In the genomic region with DNA sequence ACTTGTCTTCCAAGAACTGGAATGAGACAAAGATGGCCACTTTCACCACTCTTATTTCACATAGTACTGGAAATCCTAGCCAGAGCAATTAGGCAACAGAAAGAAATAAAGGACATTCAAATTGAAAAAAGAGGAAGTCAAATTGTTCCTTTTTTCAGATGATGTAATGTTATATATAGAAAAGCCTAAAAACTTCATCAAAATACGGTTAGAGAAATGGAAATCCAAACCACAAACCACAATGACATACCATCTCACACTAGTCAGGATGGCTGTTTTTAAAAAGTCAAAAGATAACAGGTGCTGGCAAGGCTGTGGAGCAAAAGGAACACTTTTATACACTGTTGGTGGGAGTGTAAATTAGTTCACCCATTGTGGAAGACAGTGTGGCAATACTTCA, we compare ENCODE assay signal across 1 cellular context.
TF ChIP-seq lines count a peak whose summit lies in the region.

No MANE protein-coding gene starts in this region.

TF ChIP-seq in GM12878, 131 proteins besides CTCF, POLR2A, EP300 and RAD21 (continued from another document):
- TF ChIP-seq NBN (IDR thresholded peaks at IDR 0.05) (peak; percentile 82), ATF7 (IDR thresholded peaks at IDR 0.05; ENCODE audit: low read depth) (peak; percentile 99), SUPT20H (IDR thresholded peaks at IDR 0.05; ENCODE audit: borderline replicate concordance, control insufficient read depth, low read depth, low read length) (no peak), ASH2L (IDR thresholded peaks at IDR 0.05; ENCODE audit: borderline replicate concordance, low read depth) (no peak), SIN3A (IDR thresholded peaks at IDR 0.05; ENCODE audit: low read depth, low read length) (no peak), MTA3 (IDR thresholded peaks at IDR 0.05; ENCODE audit: borderline replicate concordance, low read length) (peak; percentile 53; the same call in 1 of the 2 replicates), ZNF24 (IDR thresholded peaks at IDR 0.05) (peak; percentile 55; the same call in 1 of the 2 replicates)
- TF ChIP-seq, protein P1, sequence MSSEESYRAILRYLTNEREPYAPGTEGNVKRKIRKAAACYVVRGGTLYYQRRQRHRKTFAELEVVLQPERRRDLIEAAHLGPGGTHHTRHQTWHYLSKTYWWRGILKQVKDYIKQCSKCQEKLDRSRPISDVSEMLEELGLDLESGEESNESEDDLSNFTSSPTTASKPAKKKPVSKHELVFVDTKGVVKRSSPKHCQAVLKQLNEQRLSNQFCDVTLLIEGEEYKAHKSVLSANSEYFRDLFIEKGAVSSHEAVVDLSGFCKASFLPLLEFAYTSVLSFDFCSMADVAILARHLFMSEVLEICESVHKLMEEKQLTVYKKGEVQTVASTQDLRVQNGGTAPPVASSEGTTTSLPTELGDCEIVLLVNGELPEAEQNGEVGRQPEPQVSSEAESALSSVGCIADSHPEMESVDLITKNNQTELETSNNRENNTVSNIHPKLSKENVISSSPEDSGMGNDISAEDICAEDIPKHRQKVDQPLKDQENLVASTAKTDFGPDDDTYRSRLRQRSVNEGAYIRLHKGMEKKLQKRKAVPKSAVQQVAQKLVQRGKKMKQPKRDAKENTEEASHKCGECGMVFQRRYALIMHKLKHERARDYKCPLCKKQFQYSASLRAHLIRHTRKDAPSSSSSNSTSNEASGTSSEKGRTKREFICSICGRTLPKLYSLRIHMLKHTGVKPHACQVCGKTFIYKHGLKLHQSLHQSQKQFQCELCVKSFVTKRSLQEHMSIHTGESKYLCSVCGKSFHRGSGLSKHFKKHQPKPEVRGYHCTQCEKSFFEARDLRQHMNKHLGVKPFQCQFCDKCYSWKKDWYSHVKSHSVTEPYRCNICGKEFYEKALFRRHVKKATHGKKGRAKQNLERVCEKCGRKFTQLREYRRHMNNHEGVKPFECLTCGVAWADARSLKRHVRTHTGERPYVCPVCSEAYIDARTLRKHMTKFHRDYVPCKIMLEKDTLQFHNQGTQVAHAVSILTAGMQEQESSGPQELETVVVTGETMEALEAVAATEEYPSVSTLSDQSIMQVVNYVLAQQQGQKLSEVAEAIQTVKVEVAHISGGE (CRISPR knock-in tag; IDR thresholded peaks at IDR 0.05): no peak
